8 cellular contexts compared by ENCODE assay signal in genomic region chr14:72420749-72421452, GRCh38.
DNase-seq lines count a peak whose midpoint lies in the region; ATAC-seq, FAIRE-seq and TF ChIP-seq lines count a peak whose summit lies in the region.

No MANE protein-coding gene starts in this region.

- no peak overlapping the region for H3K23ac ChIP-seq in mesenchymal stem cell (ENCODE audit: low read length in 2 of 2)

- no peak for TF ChIP-seq POLR2A in GM12892 (IDR thresholded peaks at IDR 0.05; ENCODE audit: low read depth, low read length)

- H3K79me1 ChIP-seq in mesenchymal stem cell (replicated peaks; ENCODE audit: low read length, poor library complexity, severe bottlenecking) = no peaks in the 10 kb centered on the region

- no peaks in the 10 kb centered on the region for H3K36me3 ChIP-seq in mesenchymal stem cell (ENCODE audit: control insufficient read depth in 1 of 2, insufficient read depth in 2 of 2, low read depth in 1 of 2, low read length in 2 of 2)

- H2BK5ac ChIP-seq in mesenchymal stem cell (ENCODE audit: low read depth, low read length, poor library complexity, severe bottlenecking) = no peak overlapping the region

- H4K91ac ChIP-seq in mesenchymal stem cell (ENCODE audit: low read length) = no peak overlapping the region

- H2BK12ac ChIP-seq in mesenchymal stem cell (ENCODE audit: low read length in 2 of 2) = no peak overlapping the region

- no peak overlapping the region for H4K8ac ChIP-seq in mesenchymal stem cell (ENCODE audit: low read length)

- no peak for DNase-seq in GM12892 (ENCODE audit: insufficient read length)
- DNase-seq in NCI-H460 (ENCODE audit: extremely low read depth, low read depth) = peak; percentile 55
- DNase-seq in activated CD4-positive, alpha-beta T cell treated with anti-CD3 and anti-CD28 coated beads, Interleukin-2, amount 50 U/mL, for 24 hours (ENCODE audit: low read depth in 1 of 2, low spot score in 1 of 2) = peak; percentile 66 to 69
- DNase-seq in effector CD4-positive, alpha-beta T cell = peak; percentile 37
- DNase-seq in mesenchymal stem cell = peak; percentile 53
- DNase-seq in stimulated activated CD8-positive, alpha-beta memory T cell treated with anti-CD3 and anti-CD28 coated beads, Interleukin-15, amount 100 ng/mL, for 48 hours (ENCODE audit: low read depth in 2 of 2) = peak; percentile 50 to 53

- no peaks in the 10 kb centered on the region for H3K9me3 ChIP-seq in mesenchymal stem cell (ENCODE audit: control insufficient read depth, low read length)

- H2AK5ac ChIP-seq in mesenchymal stem cell (ENCODE audit: low read length, severe bottlenecking) = no peak overlapping the region

- H3K9ac ChIP-seq in mesenchymal stem cell (ENCODE audit: low read length) = peak overlapping the region; percentile 43

- no peak overlapping the region for H2AFZ ChIP-seq in mesenchymal stem cell (ENCODE audit: low read depth, low read length)

- H3K4me2 ChIP-seq in mesenchymal stem cell (ENCODE audit: low read length, poor library complexity, severe bottlenecking) = no peak overlapping the region

- no peak overlapping the region for H3K27ac ChIP-seq in mesenchymal stem cell (ENCODE audit: low read length, poor library complexity, severe bottlenecking)

- no peak overlapping the region for H2BK120ac ChIP-seq in mesenchymal stem cell (ENCODE audit: low read depth, low read length)

- FAIRE-seq in A204.1 (lab: Jason Lieb, UNC) (peak; percentile 87), GM12892 (lab: Jason Lieb, UNC) (peak; percentile 77)

- ATAC-seq in HG03469 (IDR thresholded peaks at IDR 0.05; ENCODE audit: unreplicated experiment) = no peak

- H3K27me3 ChIP-seq in mesenchymal stem cell (ENCODE audit: control insufficient read depth in 1 of 2, insufficient read depth in 1 of 2, low read length in 2 of 2) = peaks cover 0 to 3% of the 10 kb centered on the region in 2 experiments

- no peak overlapping the region for H3K4ac ChIP-seq in mesenchymal stem cell (ENCODE audit: low read depth in 1 of 2, low read length in 2 of 2)

- no peaks in the 10 kb centered on the region for H3K4me1 ChIP-seq in mesenchymal stem cell (ENCODE audit: control insufficient read depth, insufficient read depth, low read depth, low read length)

- WGBS in mesenchymal stem cell = 26% methylated on average over 14 of the region's 16 CpGs

- no peak overlapping the region for H2BK15ac ChIP-seq in mesenchymal stem cell (ENCODE audit: low read depth, poor library complexity, severe bottlenecking)

- no peak overlapping the region for H3K18ac ChIP-seq in mesenchymal stem cell (ENCODE audit: low read depth in 1 of 2, low read length in 2 of 2)

- no peak overlapping the region for H3K14ac ChIP-seq in mesenchymal stem cell (ENCODE audit: low read length in 2 of 2)

- no peak overlapping the region for H3K4me3 ChIP-seq in mesenchymal stem cell (ENCODE audit: insufficient read depth in 1 of 2, low read depth in 1 of 2, low read length in 2 of 2)
